10 cellular contexts compared by ENCODE assay signal in genomic region chr12:998020-998874, GRCh38. TPM values are rescaled to one million over a fixed set of nuclear protein-coding genes. Genes with fewer than 3 reads are reported as not detected.
DNase-seq lines count a peak whose midpoint lies in the region; ATAC-seq and TF ChIP-seq lines count a peak whose summit lies in the region.
"Had no signal": no experiment of that assay in that cellular context is flagged by ENCODE, and none has a peak within 500 bp of the region (broad histone marks: within the 10 kb centered on the region; RNA-seq: fewer than 3 reads in every experiment).

No MANE protein-coding gene starts in this region.

- H3K27me3 Mint-ChIP-seq in IgD-negative memory B cell, result no peaks in the 10 kb centered on the region

- H3K36me3 Mint-ChIP-seq in IgD-negative memory B cell, result peaks cover 10% of the 10 kb centered on the region

- H3K4me3 ChIP-seq in GM06990 (replicated peaks; ENCODE audit: low read depth, low read length) (peak overlapping the region; percentile 12; the same call in 1 of the 2 replicates), left ventricle myocardium inferior (no peak overlapping the region)

- H3K9me3 ChIP-seq in left ventricle myocardium inferior (replicated peaks), result no peaks in the 10 kb centered on the region

- H3K27ac Mint-ChIP-seq in IgD-negative memory B cell, result peak overlapping the region in 1 of 3 donors; percentile 39

- ATAC-seq in GM21381 (IDR thresholded peaks at IDR 0.05; ENCODE audit: unreplicated experiment), result peak; percentile 52

- TF ChIP-seq CTCF in GM06990 (IDR thresholded peaks at IDR 0.05; ENCODE audit: insufficient read depth, low read length, poor library complexity, severe bottlenecking) (no peak), left ventricle myocardium inferior (IDR thresholded peaks at IDR 0.05; ENCODE audit: borderline replicate concordance) (no peak)

- H3K9me3 Mint-ChIP-seq in IgD-negative memory B cell, result no peaks in the 10 kb centered on the region

- peak overlapping the region in 3 of 4 donors; percentile 17 to 61 (median 41) for H3K4me3 Mint-ChIP-seq in IgD-negative memory B cell

- H3K27ac ChIP-seq in left ventricle myocardium inferior (replicated peaks), result peak overlapping the region; percentile 27

- H3K4me1 Mint-ChIP-seq in IgD-negative memory B cell, result peaks cover 8 to 29% (median 19%) of the 10 kb centered on the region in 3 donors

- DNase-seq in GM06990 (ENCODE audit: extremely low read depth, insufficient read length), result peak; percentile 25
- no peak for DNase-seq in left ventricle myocardium inferior
- no peak for DNase-seq in NCI-H1694 treated with DMSO at 0.1 percent for 48 hours (lab: John Stamatoyannopoulos, UW)
- no peak for DNase-seq in NCI-H1930 (lab: John Stamatoyannopoulos, UW)
- DNase-seq in globus pallidus (ENCODE audit: low spot score), result no peak
- DNase-seq in DMS53 treated with DMSO at 0.1 percent for 48 hours (lab: John Stamatoyannopoulos, UW; ENCODE audit: unreplicated experiment), result no peak
- DNase-seq: NCI-H1105 treated with DMSO at 0.1 percent for 48 hours, RPMI8226 had no signal

- intact Hi-C loops in left ventricle myocardium inferior (cut with micrococcal nuclease), result no loop called here

- H3K27me3 ChIP-seq in GM06990 (replicated peaks; ENCODE audit: control insufficient read depth, insufficient read depth, low read length), result no peaks in the 10 kb centered on the region
- no peaks in the 10 kb centered on the region for H3K27me3 ChIP-seq in left ventricle myocardium inferior (ENCODE audit: low read depth)

- H3K36me3 ChIP-seq in GM06990 (ENCODE audit: control insufficient read depth, insufficient read depth, low read length), result no peaks in the 10 kb centered on the region
- peaks cover 5% of the 10 kb centered on the region for H3K36me3 ChIP-seq in left ventricle myocardium inferior

- H3K4me1 ChIP-seq in left ventricle myocardium inferior, result peaks cover 38% of the 10 kb centered on the region

RNA-seq across cellular contexts. Expression of gene ERC1, which starts 7.2 kb away (rescaled TPM):
- polyA plus RNA-seq in IgD-negative memory B cell, result 16.5 TPM
- 50.8 TPM for total RNA-seq in left ventricle myocardium inferior

RNA-seq across cellular contexts. Expression of gene RAD52, which starts 48.8 kb away (rescaled TPM):
- 8.8 TPM for polyA plus RNA-seq in IgD-negative memory B cell
- 9.3 TPM for total RNA-seq in left ventricle myocardium inferior
